ENCODE assay signal across 22 cellular contexts in the genomic region with DNA sequence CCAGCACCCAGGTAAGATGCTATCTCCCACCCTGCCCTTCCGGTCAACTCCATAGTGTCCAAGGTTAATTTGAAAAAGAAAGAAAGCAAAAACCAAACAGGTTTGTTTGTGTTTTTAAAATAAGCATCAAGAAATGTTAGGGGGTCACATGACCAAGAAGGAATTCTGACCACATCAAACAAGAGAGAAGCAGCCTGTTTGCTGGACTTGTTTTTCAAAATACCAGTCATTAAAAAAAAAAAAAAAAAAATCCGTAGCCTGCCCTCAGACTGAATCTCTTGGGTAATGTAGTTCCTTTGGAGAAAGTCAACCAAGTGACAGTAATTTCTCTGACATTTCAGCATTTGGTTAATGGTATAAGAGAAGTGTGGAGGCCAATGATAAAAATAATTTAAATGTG. TPM values are rescaled to one million over a fixed set of nuclear protein-coding genes. Genes with fewer than 3 reads are reported as not detected.
DNase-seq lines count a peak whose midpoint lies in the region.
"Had no signal": no experiment of that assay in that cellular context is flagged by ENCODE, and none has a peak within 500 bp of the region (broad histone marks: within the 10 kb centered on the region; RNA-seq: fewer than 3 reads in every experiment).

No MANE protein-coding gene starts in this region.

- H2AK5ac ChIP-seq in mesenchymal stem cell (ENCODE audit: low read length, severe bottlenecking) = no peak overlapping the region

- no peak overlapping the region for H4K8ac ChIP-seq in mesenchymal stem cell (ENCODE audit: low read length)

- H3K9ac ChIP-seq in mesenchymal stem cell (ENCODE audit: low read length) = no peak overlapping the region

- H4K91ac ChIP-seq in mesenchymal stem cell (ENCODE audit: low read length) = no peak overlapping the region

- H3K9me3 ChIP-seq in mesenchymal stem cell (ENCODE audit: control insufficient read depth, low read length) = no peaks in the 10 kb centered on the region
- no peaks in the 10 kb centered on the region for H3K9me3 ChIP-seq in HAP-1
- H3K9me3 ChIP-seq: SJSA1 had no signal

- H3K27ac ChIP-seq in mesenchymal stem cell (ENCODE audit: low read length, poor library complexity, severe bottlenecking) = peak overlapping the region; percentile 13
- H3K27ac ChIP-seq: HL-60, SJSA1 had no signal

- H2BK15ac ChIP-seq in mesenchymal stem cell (ENCODE audit: low read depth, poor library complexity, severe bottlenecking) = no peak overlapping the region

- no peak overlapping the region for H3K18ac ChIP-seq in mesenchymal stem cell (ENCODE audit: low read depth in 1 of 2, low read length in 2 of 2)

- DNase-seq in HT-29 (ENCODE audit: low spot score) = peak; percentile 62
- DNase-seq in amniotic epithelial cell (ENCODE audit: low read depth) = peak; percentile 35
- DNase-seq in mesenchymal stem cell = no peak
- DNase-seq in SHP77 treated with DMSO at 0.1 percent for 48 hours (lab: John Stamatoyannopoulos, UW) = no peak
- no peak for DNase-seq in HAP-1 (ENCODE audit: low spot score in 2 of 2)
- no peak for DNase-seq in Kasumi-1 (lab: John Stamatoyannopoulos, UW)
- no peak for DNase-seq in hippocampal formation (lab: John Stamatoyannopoulos, UW)
- DNase-seq: ACHN; C1 segment of cervical spinal cord; CD8-positive, alpha-beta T cell; GDM1; HCEC 1CT; NCI-H1694 treated with DMSO at 0.1 percent for 48 hours; NCI-H2081 treated with DMSO at 0.1 percent for 48 hours; NCI-H446; NCI-H526 had no signal

- no peak overlapping the region for H3K14ac ChIP-seq in mesenchymal stem cell (ENCODE audit: low read length in 2 of 2)

- no peak overlapping the region for H3K4me2 ChIP-seq in mesenchymal stem cell (ENCODE audit: low read length, poor library complexity, severe bottlenecking)
- H3K4me2 ChIP-seq: GM23338 had no signal

- in situ Hi-C loops in HAP-1 (cut with MboI; ENCODE audit: low sequenced_read_pairs) = no loop called here

- H2BK5ac ChIP-seq in mesenchymal stem cell (ENCODE audit: low read depth, low read length, poor library complexity, severe bottlenecking) = no peak overlapping the region

- no peak overlapping the region for H2BK120ac ChIP-seq in mesenchymal stem cell (ENCODE audit: low read depth, low read length)

- H3K4me1 ChIP-seq in mesenchymal stem cell (ENCODE audit: control insufficient read depth, insufficient read depth, low read depth, low read length) (peaks cover 30% of the 10 kb centered on the region), HAP-1 (no peaks in the 10 kb centered on the region)

- WGBS in mesenchymal stem cell = 83% methylated on average over 1 of the region's 2 CpGs

- H3K36me3 ChIP-seq in mesenchymal stem cell (ENCODE audit: control insufficient read depth in 1 of 2, insufficient read depth in 2 of 2, low read depth in 1 of 2, low read length in 2 of 2) = peaks cover 0 to 57% of the 10 kb centered on the region in 2 experiments
- H3K36me3 ChIP-seq in HAP-1 (replicated peaks) = no peaks in the 10 kb centered on the region
- H3K36me3 ChIP-seq: SJSA1 had no signal

- H3K4me3 ChIP-seq in mesenchymal stem cell (ENCODE audit: insufficient read depth in 1 of 2, low read depth in 1 of 2, low read length in 2 of 2) (no peak overlapping the region), HAP-1 (no peak overlapping the region)
- H3K4me3 ChIP-seq: GM23338, SJSA1 had no signal

- H2BK12ac ChIP-seq in mesenchymal stem cell (ENCODE audit: low read length in 2 of 2) = no peak overlapping the region

- no peak overlapping the region for H2AFZ ChIP-seq in mesenchymal stem cell (ENCODE audit: low read depth, low read length)
- H2AFZ ChIP-seq: GM23338 had no signal

- H3K27me3 ChIP-seq in mesenchymal stem cell (ENCODE audit: control insufficient read depth in 1 of 2, insufficient read depth in 1 of 2, low read length in 2 of 2) (peaks cover 0 to 71% of the 10 kb centered on the region in 2 experiments), HAP-1 (ENCODE audit: low read depth) (0 out of 2 replicates have a peak, but pooled peaks cover 5% of the 10 kb centered on the region)
- H3K27me3 ChIP-seq: SJSA1 had no signal

- H3K79me1 ChIP-seq in mesenchymal stem cell (replicated peaks; ENCODE audit: low read length, poor library complexity, severe bottlenecking) = peaks cover 1% of the 10 kb centered on the region

- no peak overlapping the region for H3K23ac ChIP-seq in mesenchymal stem cell (ENCODE audit: low read length in 2 of 2)

- H3K4ac ChIP-seq in mesenchymal stem cell (ENCODE audit: low read depth in 1 of 2, low read length in 2 of 2) = no peak overlapping the region

RNA-seq across cellular contexts. Expression of a gene that starts 38.4 kb away (rescaled TPM):
- 66.0 and 91.4 TPM in 2 replicates for total RNA-seq in HT-29 (2014; rRNA removed; shearing (Covaris generic))
- polyA plus RNA-seq in mesenchymal stem cell (2013, experiment 1 of 2) = 0.03 TPM
- 0.03 TPM for polyA plus RNA-seq in mesenchymal stem cell (2013, experiment 2 of 2)
- total RNA-seq: CD8-positive, alpha-beta T cell; HT1080; MCF 10A; OCI-LY7; SJSA1 had no signal

Comparison
In these comparisons a context has a peak if more than half of its experiments do, and no peak if none do; other contexts are left out.
1. DNase-seq: peak in HT-29 (single experiment) and amniotic epithelial cell (single experiment); none in mesenchymal stem cell (single experiment), SHP77 treated with DMSO at 0.1 percent for 48 hours (single experiment), HAP-1 (0 of 2), Kasumi-1 (0 of 2) and hippocampal formation (0 of 2).